ENCODE assay signal across 8 cellular contexts in the genomic region with DNA sequence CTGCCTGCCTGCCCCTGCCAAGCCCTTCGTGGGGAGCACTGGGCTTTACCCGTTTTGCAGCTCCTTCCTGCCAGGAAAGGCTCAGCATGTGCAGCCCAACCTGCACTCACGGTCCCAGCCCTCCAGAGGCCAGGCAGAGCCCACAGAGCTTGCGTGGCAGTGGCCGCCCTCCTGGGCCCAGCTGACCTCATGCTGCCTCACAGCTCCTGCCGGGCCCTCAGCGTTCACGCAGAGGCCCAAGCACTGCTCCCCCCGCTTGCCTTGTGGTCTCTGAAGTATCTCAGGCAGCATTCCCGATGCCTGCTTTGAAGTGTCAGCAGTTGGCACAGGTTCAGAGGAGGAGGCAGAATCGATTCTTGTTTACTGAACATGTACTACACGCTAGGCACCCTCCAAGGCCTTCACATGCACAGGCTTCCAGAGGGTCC. TPM values are rescaled to one million over a fixed set of nuclear protein-coding genes. Genes with fewer than 3 reads are reported as not detected.
DNase-seq lines count a peak whose midpoint lies in the region; ATAC-seq and TF ChIP-seq lines count a peak whose summit lies in the region.

No MANE protein-coding gene starts in this region.

- no peaks in the 10 kb centered on the region for H3K27me3 Mint-ChIP-seq in T-cell

- H3K9me3 Mint-ChIP-seq in T-cell: no peaks in the 10 kb centered on the region

- ATAC-seq in gastroesophageal sphincter: peak; percentile 67
- ATAC-seq in T-cell (replicated peaks in 1 of 4): no peak
- ATAC-seq in GM18909 (IDR thresholded peaks at IDR 0.05; ENCODE audit: poor library complexity, unreplicated experiment): no peak

- CTCF ChIA-PET in BJ (lab: Yijun Ruan, JAX) (interaction anchor here (0.6 to 1.9 kb wide), 5 partner anchors 16 to 308 kb away, joined by 3 to 6 read pairs (median 4); a partner anchor contains a TSS), T-cell (lab: Charles Lee) (interaction anchor here in 1 of 2 donors (0.5 kb wide), 2 partner anchors 12 to 1594 kb away, joined by 3 to 5 read pairs; no protein-coding TSS in a partner anchor)

- no peak overlapping the region for H3K4me3 Mint-ChIP-seq in T-cell

- H3K9ac ChIP-seq in rectal smooth muscle tissue (ENCODE audit: low read length): no peak overlapping the region

- WGBS in gastroesophageal sphincter (ENCODE audit: low coverage in 1 of 2), 2 donors: 30% methylated on average over 2 of the region's 12 CpGs; no CpG with 5 or more reads in 1 of the 2 donors

- H3K27ac ChIP-seq in SJSA1: 0 out of 2 replicates have a peak overlapping the region, but pooled peaks have one; percentile 10
- H3K27ac ChIP-seq in gastroesophageal sphincter: peak overlapping the region; percentile 25 to 97 (median 86)
- peak overlapping the region; percentile 82 for H3K27ac ChIP-seq in rectal smooth muscle tissue (ENCODE audit: low read depth, low read length)

- no peak for TF ChIP-seq EP300 in gastroesophageal sphincter (IDR thresholded peaks at IDR 0.05)

- H3K36me3 ChIP-seq in BJ (ENCODE audit: control insufficient read depth, insufficient read depth, low read length): peaks cover 68% of the 10 kb centered on the region
- peaks cover 100% of the 10 kb centered on the region for H3K36me3 ChIP-seq in SJSA1
- H3K36me3 ChIP-seq in gastroesophageal sphincter: peaks cover 0 to 98% of the 10 kb centered on the region in 2 donors
- peaks cover 58% of the 10 kb centered on the region for H3K36me3 ChIP-seq in rectal smooth muscle tissue (ENCODE audit: control insufficient read depth, insufficient read depth, low read length)

- H3K27ac Mint-ChIP-seq in T-cell: no peak overlapping the region

- H3K9me3 ChIP-seq in SJSA1 (replicated peaks) (no peaks in the 10 kb centered on the region), gastroesophageal sphincter (no peaks in the 10 kb centered on the region)

- DNase-seq in BJ (ENCODE audit: low read depth): peak; percentile 67
- DNase-seq in SJSA1 (ENCODE audit: low read depth in 1 of 2, low spot score in 2 of 2): peak; percentile 56 to 83
- DNase-seq in SIG-M5 (lab: John Stamatoyannopoulos, UW): no peak
- no peak for DNase-seq in posterior cingulate gyrus
- DNase-seq in T-cell: no peak

- no peaks in the 10 kb centered on the region for H3K4me1 Mint-ChIP-seq in T-cell

- H3K4me3 ChIP-seq in BJ (ENCODE audit: low read depth, low read length) (no peak overlapping the region), SJSA1 (no peak overlapping the region), gastroesophageal sphincter (no peak overlapping the region), rectal smooth muscle tissue (ENCODE audit: low read length) (no peak overlapping the region)

- no peak for TF ChIP-seq POLR2A in gastroesophageal sphincter (IDR thresholded peaks at IDR 0.05)

- TF ChIP-seq CTCF in BJ (IDR thresholded peaks at IDR 0.05; ENCODE audit: insufficient read depth, low read depth, low read length): peak; percentile 37
- peak in 2 of 4 experiments; percentile 28 to 36 for TF ChIP-seq CTCF in gastroesophageal sphincter (IDR thresholded peaks at IDR 0.05)

- H3K4me1 ChIP-seq in SJSA1 (replicated peaks) (peaks cover 34% of the 10 kb centered on the region), gastroesophageal sphincter (peaks cover 2 to 100% (median 62%) of the 10 kb centered on the region in 3 donors), rectal smooth muscle tissue (ENCODE audit: control insufficient read depth, insufficient read depth, low read length) (peaks cover 17% of the 10 kb centered on the region)

- POLR2A ChIA-PET in BJ (lab: Charles Lee): interaction anchor here (0.6 to 1.4 kb wide), 3 partner anchors 17 to 64 kb away, joined by 3 to 4 read pairs (median 3); a partner anchor contains a TSS
- POLR2A ChIA-PET in T-cell (lab: Charles Lee): no interaction called here

- intact Hi-C loops in posterior cingulate gyrus (cut with DNase I): no loop called here

- H3K27me3 ChIP-seq in BJ (ENCODE audit: control insufficient read depth, insufficient read depth, low read length) (no peaks in the 10 kb centered on the region), SJSA1 (replicated peaks) (no peaks in the 10 kb centered on the region), gastroesophageal sphincter (no peaks in the 10 kb centered on the region), rectal smooth muscle tissue (ENCODE audit: control insufficient read depth, insufficient read depth, low read length) (no peaks in the 10 kb centered on the region)

- H3K36me3 Mint-ChIP-seq in T-cell: peaks cover 37% of the 10 kb centered on the region

RNA-seq across cellular contexts. Expression of a gene that starts 32.5 kb away (rescaled TPM):
- 0.34 and 0.75 TPM in 2 replicates for polyA plus RNA-seq in BJ (2011; rRNA removed)
- polyA minus RNA-seq in BJ (2011; rRNA and poly(A)+ RNA removed): not detected in 2 replicates
- not detected in 2 replicates for total RNA-seq in SJSA1 (2014; rRNA removed; shearing (Covaris generic))
- total RNA-seq in gastroesophageal sphincter (1 to 10 TPM in 2 of 4 donors, under 1 TPM in 1, not detected in 1; 0.93 to 2.2 (median 1.1) TPM), T-cell (10 to 100 TPM in 2 of 5 donors, 1 to 10 TPM in 3; 2.5 to 13.8 (median 8.8) TPM)

Comparison
In these comparisons a context has a peak if more than half of its experiments do, and no peak if none do; other contexts are left out.
1. DNase-seq: peak in BJ (single experiment) and SJSA1 (2 of 2); none in SIG-M5 (single experiment), posterior cingulate gyrus (0 of 10) and T-cell (0 of 34).
2. H3K27ac ChIP-seq: peak in every context shown above with its lines; median percentile 86 in gastroesophageal sphincter; 82 in rectal smooth muscle tissue; 10 in SJSA1.